In genomic region chr17:15392326-15392739, GRCh38 we compare ENCODE assay signal across 15 cellular contexts. TPM values are rescaled to one million over a fixed set of nuclear protein-coding genes. Genes with fewer than 3 reads are reported as not detected.
A peak's percentile ranks its signal among the peaks of the same experiment; 100 is the strongest.
DNase-seq lines count a peak whose midpoint lies in the region; ATAC-seq and TF ChIP-seq lines count a peak whose summit lies in the region.
"Had no signal": no experiment of that assay in that cellular context is flagged by ENCODE, and none has a peak within 500 bp of the region (broad histone marks: within the 10 kb centered on the region; RNA-seq: fewer than 3 reads in every experiment).

No MANE protein-coding gene starts in this region.

- H3K27ac ChIP-seq in right atrium auricular region, result peak overlapping the region in 1 of 2 donors; percentile 3
- H3K27ac ChIP-seq in trophoblast cell (ENCODE audit: low read depth, low read length), result no peak overlapping the region

- no peak overlapping the region for H4K91ac ChIP-seq in trophoblast cell (ENCODE audit: low read depth, low read length)

- no peak overlapping the region for H2BK12ac ChIP-seq in trophoblast cell (ENCODE audit: low read length)

- in situ Hi-C loops in astrocyte of the spinal cord (cut with HindIII; ENCODE audit: low sequenced_read_pairs), result no loop called here

- no peaks in the 10 kb centered on the region for H3K79me1 ChIP-seq in trophoblast cell (ENCODE audit: low read length)

- H4K8ac ChIP-seq in trophoblast cell (ENCODE audit: low read depth, low read length), result no peak overlapping the region

- no peak overlapping the region for H3K18ac ChIP-seq in trophoblast cell (ENCODE audit: low read length)

- H3K4me3 ChIP-seq in right atrium auricular region, result no peak overlapping the region
- H3K4me3 ChIP-seq in astrocyte of the spinal cord (ENCODE audit: low read depth, low read length), result no peak overlapping the region
- H3K4me3 ChIP-seq in trophoblast cell (ENCODE audit: low read depth, low read length), result no peak overlapping the region
- H3K4me3 ChIP-seq: coronary artery had no signal

- no peaks in the 10 kb centered on the region for H3K4me1 Mint-ChIP-seq in activated CD4-positive, alpha-beta T cell treated with anti-CD3 and anti-CD28 coated beads, Interleukin-2, amount 10 ng/mL, durations not matched to agents 24 days and 14 days

- no peak overlapping the region for H4K12ac ChIP-seq in trophoblast cell (ENCODE audit: low read depth, low read length)

- no peaks in the 10 kb centered on the region for H3K79me2 ChIP-seq in trophoblast cell (ENCODE audit: control insufficient read depth, insufficient read depth, low read length, poor library complexity)

- DNase-seq in Right ventricle myocardium inferior (ENCODE audit: missing footprints), result no peak
- DNase-seq in right atrium auricular region (ENCODE audit: low spot score), result no peak
- peak; percentile 89 for DNase-seq in astrocyte of the spinal cord (ENCODE audit: low read depth, low spot score)
- DNase-seq in hepatic stellate cell (ENCODE audit: low spot score), result peak; percentile 49
- DNase-seq in activated CD4-positive, alpha-beta T cell treated with anti-CD3 and anti-CD28 coated beads, Interleukin-2, amount 10 ng/mL, durations not matched to agents 24 days and 14 days, result no peak
- DNase-seq in trophoblast cell, result no peak
- DNase-seq in activated CD4-positive, alpha-beta T cell treated with anti-CD3 and anti-CD28 coated beads, Interleukin-2, amount 50 U/mL, for 48 hours, result no peak
- DNase-seq in C1 segment of cervical spinal cord (lab: John Stamatoyannopoulos, UW), result no peak
- DNase-seq: ACHN; activated T-cell treated with anti-CD3 and anti-CD28 coated beads, Interleukin-2, amount 50 U/mL, for 4 hours; GOT3; NCI-H1417 treated with DMSO at 0.1 percent for 48 hours; stimulated activated naive CD4-positive, alpha-beta T cell treated with Interleukin-2 at 50 U/mL for 16 hours had no signal

- H3K9me3 ChIP-seq in right atrium auricular region, result no peaks in the 10 kb centered on the region
- H3K9me3 ChIP-seq in trophoblast cell (ENCODE audit: insufficient read depth, low read depth, low read length), result no peaks in the 10 kb centered on the region

- no peak overlapping the region for H3K23ac ChIP-seq in trophoblast cell (ENCODE audit: low read length)

- no peaks in the 10 kb centered on the region for H3K36me3 ChIP-seq in right atrium auricular region
- no peaks in the 10 kb centered on the region for H3K36me3 ChIP-seq in trophoblast cell (ENCODE audit: control insufficient read depth in 1 of 2, insufficient read depth in 2 of 2, low read length in 2 of 2)

- no peak overlapping the region for H3K4me2 ChIP-seq in trophoblast cell (ENCODE audit: low read length)

- ATAC-seq in Right ventricle myocardium inferior, result peak; percentile 75
- ATAC-seq: activated T-cell treated with anti-CD3 and anti-CD28 coated beads, Interleukin-2, amount 50 U/mL, for 4 hours; natural killer cell treated with Interleukin-12 subunit alpha and Interleukin-12 subunit beta and Interleukin-15 and Interleukin-18, amount 100 ng/mL, for 72 hours had no signal

- no peak overlapping the region for H2AK5ac ChIP-seq in trophoblast cell (ENCODE audit: low read length)

- no peak overlapping the region for H3K4me3 Mint-ChIP-seq in activated CD4-positive, alpha-beta T cell treated with anti-CD3 and anti-CD28 coated beads, Interleukin-2, amount 10 ng/mL, durations not matched to agents 24 days and 14 days
- H3K4me3 Mint-ChIP-seq: activated T-cell treated with anti-CD3 and anti-CD28 coated beads, Interleukin-2, amount 50 U/mL, for 4 hours; natural killer cell treated with Interleukin-12 subunit alpha and Interleukin-12 subunit beta and Interleukin-15 and Interleukin-18, amount 100 ng/mL, for 72 hours had no signal

- no peak overlapping the region for H2BK5ac ChIP-seq in trophoblast cell (ENCODE audit: low read depth, low read length, poor library complexity)

- H3K4ac ChIP-seq in trophoblast cell (ENCODE audit: low read depth, low read length), result no peak overlapping the region

- intact Hi-C loops in Right ventricle myocardium inferior (cut with DNase I), result no loop called here
- intact Hi-C loops in activated CD4-positive, alpha-beta T cell treated with anti-CD3 and anti-CD28 coated beads, Interleukin-2, amount 10 ng/mL, durations not matched to agents 24 days and 14 days (cut with micrococcal nuclease), result no loop called here

- no peaks in the 10 kb centered on the region for H3K9me3 Mint-ChIP-seq in activated CD4-positive, alpha-beta T cell treated with anti-CD3 and anti-CD28 coated beads, Interleukin-2, amount 10 ng/mL, durations not matched to agents 24 days and 14 days
- H3K9me3 Mint-ChIP-seq: activated T-cell treated with anti-CD3 and anti-CD28 coated beads, Interleukin-2, amount 50 U/mL, for 4 hours; natural killer cell treated with Interleukin-12 subunit alpha and Interleukin-12 subunit beta and Interleukin-15 and Interleukin-18, amount 100 ng/mL, for 72 hours had no signal

- no peak overlapping the region for H3K9ac ChIP-seq in trophoblast cell (ENCODE audit: low read length)

- TF ChIP-seq CTCF in right atrium auricular region (IDR thresholded peaks at IDR 0.05) (no peak), astrocyte of the spinal cord (IDR thresholded peaks at IDR 0.05; ENCODE audit: low read depth, low read length) (no peak)

- no peak overlapping the region for H2BK120ac ChIP-seq in trophoblast cell (ENCODE audit: insufficient read depth, low read length, poor library complexity)

- H3K36me3 Mint-ChIP-seq in activated CD4-positive, alpha-beta T cell treated with anti-CD3 and anti-CD28 coated beads, Interleukin-2, amount 10 ng/mL, durations not matched to agents 24 days and 14 days (ENCODE audit: low read depth), result no peaks in the 10 kb centered on the region
- H3K36me3 Mint-ChIP-seq: natural killer cell treated with Interleukin-12 subunit alpha and Interleukin-12 subunit beta and Interleukin-15 and Interleukin-18, amount 100 ng/mL, for 72 hours had no signal

- H2AFZ ChIP-seq in trophoblast cell (ENCODE audit: insufficient read depth, low read length, poor library complexity), result no peak overlapping the region

- no peaks in the 10 kb centered on the region for H3K27me3 Mint-ChIP-seq in activated CD4-positive, alpha-beta T cell treated with anti-CD3 and anti-CD28 coated beads, Interleukin-2, amount 10 ng/mL, durations not matched to agents 24 days and 14 days

- H3K4me1 ChIP-seq in right atrium auricular region (no peaks in the 10 kb centered on the region), trophoblast cell (ENCODE audit: control insufficient read depth in 1 of 2, insufficient read depth in 2 of 2, low read length in 2 of 2) (no peaks in the 10 kb centered on the region)

- WGBS in trophoblast cell (ENCODE audit: extremely low coverage, insufficient coverage, insufficient read length), result no CpG with 5 or more reads among the region's 5 CpGs

- no peak overlapping the region for H3K14ac ChIP-seq in trophoblast cell (ENCODE audit: low read length)

- no peak overlapping the region for H3K27ac Mint-ChIP-seq in activated CD4-positive, alpha-beta T cell treated with anti-CD3 and anti-CD28 coated beads, Interleukin-2, amount 10 ng/mL, durations not matched to agents 24 days and 14 days
- H3K27ac Mint-ChIP-seq: natural killer cell treated with Interleukin-12 subunit alpha and Interleukin-12 subunit beta and Interleukin-15 and Interleukin-18, amount 100 ng/mL, for 72 hours had no signal

- H3K27me3 ChIP-seq in right atrium auricular region (no peaks in the 10 kb centered on the region), trophoblast cell (ENCODE audit: insufficient read depth, low read length) (no peaks in the 10 kb centered on the region)

RNA-seq across cellular contexts. Expression of gene TEKT3, which starts 50.9 kb away (rescaled TPM):
- total RNA-seq in Right ventricle myocardium inferior (0.51 TPM), right atrium auricular region (not detected)
- total RNA-seq in activated CD4-positive, alpha-beta T cell treated with anti-CD3 and anti-CD28 coated beads, Interleukin-2, amount 10 ng/mL, durations not matched to agents 24 days and 14 days, result not detected in 2 replicates
- 0.90 and 1.5 TPM in 2 replicates for polyA plus RNA-seq in trophoblast cell (2013)

Comparison
In these comparisons a context has a peak if more than half of its experiments do, and no peak if none do; other contexts are left out.
1. DNase-seq: peak in astrocyte of the spinal cord (single experiment) and hepatic stellate cell (single experiment); none in Right ventricle myocardium inferior (single experiment), right atrium auricular region (single experiment), activated CD4-positive, alpha-beta T cell treated with anti-CD3 and anti-CD28 coated beads, Interleukin-2, amount 10 ng/mL, durations not matched to agents 24 days and 14 days (single experiment), trophoblast cell (0 of 2), activated CD4-positive, alpha-beta T cell treated with anti-CD3 and anti-CD28 coated beads, Interleukin-2, amount 50 U/mL, for 48 hours (0 of 2) and C1 segment of cervical spinal cord (0 of 14).